In the genomic region with DNA sequence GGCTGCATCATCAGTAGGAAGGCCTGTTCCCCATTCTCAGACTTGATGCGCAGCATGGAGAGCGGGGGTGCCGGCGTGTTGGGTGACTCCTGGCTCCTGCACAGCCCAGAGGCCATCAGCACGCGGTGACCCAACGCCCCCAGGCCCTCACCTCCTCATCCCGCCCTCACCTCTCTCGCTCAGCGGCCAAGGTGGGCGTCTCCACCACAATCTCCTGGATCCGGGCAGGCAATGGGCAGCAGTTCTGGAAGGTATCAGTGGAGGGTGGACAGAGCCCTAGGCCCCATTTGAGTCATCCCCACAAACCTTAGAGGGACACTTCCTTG, we compare ENCODE assay signal across 12 cellular contexts. TPM values are rescaled to one million over a fixed set of nuclear protein-coding genes. Genes with fewer than 3 reads are reported as not detected.
A peak's percentile ranks its signal among the peaks of the same experiment; 100 is the strongest.
DNase-seq lines count a peak whose midpoint lies in the region; ATAC-seq and TF ChIP-seq lines count a peak whose summit lies in the region.
"Had no signal": no experiment of that assay in that cellular context is flagged by ENCODE, and none has a peak within 500 bp of the region (broad histone marks: within the 10 kb centered on the region; RNA-seq: fewer than 3 reads in every experiment).

No MANE protein-coding gene starts in this region.

- DNase-seq in activated CD4-positive, alpha-beta T cell treated with anti-CD3 and anti-CD28 coated beads for 36 hours, result no peak
- DNase-seq in activated CD4-positive, alpha-beta T cell treated with anti-CD3 and anti-CD28 coated beads, Interleukin-2, amount 50 U/mL, for 4 hours, result no peak
- DNase-seq in RWPE1 (ENCODE audit: low spot score) (no peak), esophagus muscularis mucosa (ENCODE audit: extremely low spot score) (no peak), COLO829 (ENCODE audit: low spot score) (no peak), mesenteric fat pad (ENCODE audit: low spot score) (no peak), GM19238 (ENCODE audit: insufficient read length, low spot score) (no peak)
- DNase-seq: NCI-H2171 treated with DMSO at 0.1 percent for 48 hours had no signal

- ATAC-seq in activated CD4-positive, alpha-beta T cell treated with anti-CD3 and anti-CD28 coated beads for 36 hours, result no peak
- ATAC-seq: left colon had no signal

- peak overlapping the region; percentile 99 for H3K27ac Mint-ChIP-seq in activated CD4-positive, alpha-beta T cell treated with anti-CD3 and anti-CD28 coated beads for 36 hours

- H3K36me3 ChIP-seq in esophagus muscularis mucosa (peaks cover 0 to 36% (median 4%) of the 10 kb centered on the region in 4 donors), skeletal muscle satellite cell (ENCODE audit: insufficient read depth, low read length) (peaks cover 31% of the 10 kb centered on the region)

- peak overlapping the region; percentile 95 for H3K4me2 ChIP-seq in skeletal muscle satellite cell (ENCODE audit: low read length)

- no peak for TF ChIP-seq POLR2A in esophagus muscularis mucosa (IDR thresholded peaks at IDR 0.05; ENCODE audit: low read depth)

- POLR2A ChIA-PET in activated CD4-positive, alpha-beta T cell treated with anti-CD3 and anti-CD28 coated beads for 36 hours (lab: Charles Lee), result no interaction called here
- POLR2A ChIA-PET in RWPE1 (lab: Yijun Ruan, JAX; ENCODE audit: low non-redundant PET), result no interaction called here

- H3K4me1 Mint-ChIP-seq in activated CD4-positive, alpha-beta T cell treated with anti-CD3 and anti-CD28 coated beads for 36 hours, result peaks cover 84% of the 10 kb centered on the region

- no peaks in the 10 kb centered on the region for H3K9me3 Mint-ChIP-seq in activated CD4-positive, alpha-beta T cell treated with anti-CD3 and anti-CD28 coated beads for 36 hours (ENCODE audit: low read depth)

- TF ChIP-seq EP300 in esophagus muscularis mucosa (IDR thresholded peaks at IDR 0.05), result no peak

- H3K4me3 Mint-ChIP-seq in activated CD4-positive, alpha-beta T cell treated with anti-CD3 and anti-CD28 coated beads for 36 hours, result no peak overlapping the region

- no peaks in the 10 kb centered on the region for H3K27me3 Mint-ChIP-seq in activated CD4-positive, alpha-beta T cell treated with anti-CD3 and anti-CD28 coated beads for 36 hours

- H3K36me3 Mint-ChIP-seq in activated CD4-positive, alpha-beta T cell treated with anti-CD3 and anti-CD28 coated beads for 36 hours (ENCODE audit: low read depth), result peaks cover 60% of the 10 kb centered on the region

- intact Hi-C loops in activated CD4-positive, alpha-beta T cell treated with anti-CD3 and anti-CD28 coated beads for 36 hours (cut with DNase I, micrococcal nuclease), result no loop called here
- intact Hi-C loops in esophagus muscularis mucosa (cut with DNase I), result no loop called here

- TF ChIP-seq CTCF in RWPE1 (conservative IDR thresholded peaks at IDR 0.05; ENCODE audit: low read depth) (no peak), esophagus muscularis mucosa (IDR thresholded peaks at IDR 0.05) (no peak)

- H3K27me3 ChIP-seq in esophagus muscularis mucosa (no peaks in the 10 kb centered on the region), skeletal muscle satellite cell (ENCODE audit: control insufficient read depth, insufficient read depth, low read length) (no peaks in the 10 kb centered on the region)

- no peaks in the 10 kb centered on the region for H3K9me3 ChIP-seq in esophagus muscularis mucosa
- H3K9me3 ChIP-seq in skeletal muscle satellite cell (replicated peaks; ENCODE audit: low read length), result no peaks in the 10 kb centered on the region

- no CpG with 5 or more reads among the region's 12 CpGs for WGBS in esophagus muscularis mucosa

- CTCF ChIA-PET in activated CD4-positive, alpha-beta T cell treated with anti-CD3 and anti-CD28 coated beads for 36 hours (lab: Charles Lee), result interaction anchor here (1.1 to 17.6 kb wide), 3 partner anchors 7 to 36 kb away, joined by 9 to 399 read pairs (median 28); a partner anchor contains a TSS
- CTCF ChIA-PET in RWPE1 (lab: Yijun Ruan, JAX), result interaction anchor here (0.6 kb wide), 1 partner anchor 48 kb away, joined by 4 read pairs; no protein-coding TSS in a partner anchor

- H3K27ac ChIP-seq in RWPE1 (peak overlapping the region; percentile 99), esophagus muscularis mucosa (replicated peaks in 1 of 4) (peak overlapping the region in 3 of 4 donors; percentile 27 to 98 (median 89))

- H3K4me3 ChIP-seq in esophagus muscularis mucosa (no peak overlapping the region), skeletal muscle satellite cell (ENCODE audit: low read length) (peak overlapping the region; percentile 32)

- H3K9ac ChIP-seq in skeletal muscle satellite cell (ENCODE audit: low read depth, low read length), result no peak overlapping the region

- H3K4me1 ChIP-seq in esophagus muscularis mucosa (peaks cover 64 to 93% (median 84%) of the 10 kb centered on the region in 4 donors), skeletal muscle satellite cell (ENCODE audit: control insufficient read depth, insufficient read depth, low read length) (peaks cover 75% of the 10 kb centered on the region)

RNA-seq across cellular contexts. Expression of a gene that starts 2.8 kb away (rescaled TPM):
- total RNA-seq in activated CD4-positive, alpha-beta T cell treated with anti-CD3 and anti-CD28 coated beads for 36 hours, result 100 to 1,000 TPM; 267 to 381 TPM
- 10 to 100 TPM; 52.7 to 81.7 (median 59.8) TPM for total RNA-seq in esophagus muscularis mucosa
- total RNA-seq in skeletal muscle satellite cell (2012; rRNA removed), result 36.2 and 43.2 TPM in 2 replicates
- 229 TPM for total RNA-seq in mesenteric fat pad

RNA-seq across cellular contexts. Expression of a gene that starts 23.8 kb away (rescaled TPM):
- total RNA-seq in activated CD4-positive, alpha-beta T cell treated with anti-CD3 and anti-CD28 coated beads for 36 hours, result 10 to 100 TPM; 19.4 to 22.2 TPM
- total RNA-seq in esophagus muscularis mucosa, result 10 to 100 TPM in 2 of 4 donors, 1 to 10 TPM in 2; 7.1 to 13.3 (median 10.1) TPM
- 2.8 TPM in 2 replicates for total RNA-seq in skeletal muscle satellite cell (2012; rRNA removed)
- total RNA-seq in mesenteric fat pad, result 22.2 TPM

RNA-seq across cellular contexts. Expression of a gene that starts 35.1 kb away (rescaled TPM):
- total RNA-seq in activated CD4-positive, alpha-beta T cell treated with anti-CD3 and anti-CD28 coated beads for 36 hours, result 100 to 1,000 TPM; 216 to 217 TPM
- total RNA-seq in esophagus muscularis mucosa (10 to 100 TPM in 1 of 4 donors, 1 to 10 TPM in 2, not detected in 1; 3.8 to 14.0 (median 7.1) TPM), mesenteric fat pad (27.1 TPM)
- not detected in 2 replicates for total RNA-seq in skeletal muscle satellite cell (2012; rRNA removed)
- total RNA-seq: A673, bronchial epithelial cell had no signal

RNA-seq across cellular contexts. Expression of a gene that starts 48.7 kb away (rescaled TPM):
- 10 to 100 TPM; 31.1 to 31.9 TPM for total RNA-seq in activated CD4-positive, alpha-beta T cell treated with anti-CD3 and anti-CD28 coated beads for 36 hours
- total RNA-seq in esophagus muscularis mucosa (1 to 10 TPM; 3.0 to 6.3 (median 4.8) TPM), mesenteric fat pad (3.5 TPM)
- 6.3 and 8.3 TPM in 2 replicates for total RNA-seq in skeletal muscle satellite cell (2012; rRNA removed)
